In the genomic region with DNA sequence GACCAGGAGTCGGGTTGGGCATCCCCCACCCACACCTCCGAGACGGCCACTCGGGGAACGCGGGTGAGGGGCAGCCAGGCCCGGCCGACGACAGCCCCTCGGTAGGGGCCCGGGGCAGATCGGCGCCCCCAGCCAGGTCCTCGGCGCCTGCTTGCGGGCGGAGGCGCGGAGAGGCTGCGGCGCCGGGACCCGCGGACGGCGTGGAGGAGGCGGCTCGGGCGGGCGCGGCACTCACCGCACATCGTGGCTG, we compare ENCODE assay signal across 1 cellular context.
TF ChIP-seq lines count a peak whose summit lies in the region.

No MANE protein-coding gene starts in this region.

TF ChIP-seq in endothelial cell of umbilical vein, 7 proteins besides CTCF, POLR2A, EP300 and RAD21:
- no peak for TF ChIP-seq JUN (IDR thresholded peaks at IDR 0.05; ENCODE audit: borderline replicate concordance, insufficient read depth, insufficient read length, low read depth)
- TF ChIP-seq GATA2 (IDR thresholded peaks at IDR 0.05; ENCODE audit: insufficient read depth, insufficient read length, low read depth, low read length): no peak
- TF ChIP-seq POLR2AphosphoS5 (IDR thresholded peaks at IDR 0.05; ENCODE audit: insufficient read depth, low read depth, low read length): no peak
- no peak for TF ChIP-seq MYC (IDR thresholded peaks at IDR 0.05; ENCODE audit: low read depth, low read length)
- peak; percentile 64 for TF ChIP-seq EZH2 (IDR thresholded peaks at IDR 0.05; ENCODE audit: borderline replicate concordance, low read depth, low read length, severe bottlenecking)
